8 cellular contexts compared by ENCODE assay signal in genomic region chr12:132710422-132711168, GRCh38. TPM values are rescaled to one million over a fixed set of nuclear protein-coding genes. Genes with fewer than 3 reads are reported as not detected.
A peak's percentile ranks its signal among the peaks of the same experiment; 100 is the strongest.
DNase-seq lines count a peak whose midpoint lies in the region; ATAC-seq and TF ChIP-seq lines count a peak whose summit lies in the region.

PGAM5 (plus strand) TSS chr12:132710842; CDS start chr12:132710877, 35 bp downstream.

- H3K4me3 ChIP-seq in BLaER1 treated with 17β-estradiol and CSF1 and Interleukin-3, amounts not matched to agents 10 nM and 100 nM = peak within 1 kb of the TSS; percentile 78 to 98 (median 94)
- peak within 1 kb of the TSS; percentile 91 for H3K4me3 ChIP-seq in coronary artery

- no peaks in the 10 kb centered on the region for H3K9me3 ChIP-seq in BLaER1 treated with 17β-estradiol and CSF1 and Interleukin-3, amounts not matched to agents 10 nM and 100 nM (replicated peaks in 1 of 11)

- H3K27ac ChIP-seq in BLaER1 treated with 17β-estradiol and CSF1 and Interleukin-3, amounts not matched to agents 10 nM and 100 nM = peak within 1 kb of the TSS; percentile 65 to 91 (median 84)
- H3K27ac ChIP-seq in coronary artery = peak within 1 kb of the TSS; percentile 57 to 75

- TF ChIP-seq CTCF in coronary artery (IDR thresholded peaks at IDR 0.05) = no peak

- no peaks in the 10 kb centered on the region for H3K27me3 ChIP-seq in BLaER1 treated with 17β-estradiol and CSF1 and Interleukin-3, amounts not matched to agents 10 nM and 100 nM

- peak within 1 kb of the TSS; percentile 83 to 97 (median 90) for H3K9ac ChIP-seq in BLaER1 treated with 17β-estradiol and CSF1 and Interleukin-3, amounts not matched to agents 10 nM and 100 nM

- ATAC-seq in GM19324 (IDR thresholded peaks at IDR 0.05; ENCODE audit: low FRiP score, unreplicated experiment) = peak; percentile 96
- ATAC-seq in HG03457 (IDR thresholded peaks at IDR 0.05; ENCODE audit: unreplicated experiment) = peak; percentile 71
- peak; percentile 86 for ATAC-seq in left lobe of liver

- H4K20me1 ChIP-seq in BLaER1 treated with 17β-estradiol and CSF1 and Interleukin-3, amounts not matched to agents 10 nM and 100 nM = peaks cover 8 to 47% (median 43%) of the 10 kb centered on the region in 11 experiments; a peak in 21 of 22 replicates

- DNase-seq in NCI-H524 treated with DMSO at 0.1 percent for 48 hours (lab: John Stamatoyannopoulos, UW) (peak; percentile 14), coronary artery (ENCODE audit: low spot score) (peak; percentile 83), left lobe of liver (ENCODE audit: low spot score) (peak; percentile 96)
- peak; percentile 90 for DNase-seq in activated CD4-positive, alpha-beta T cell treated with anti-CD3 and anti-CD28 coated beads for 48 hours
- DNase-seq in stimulated activated CD4-positive, alpha-beta T cell treated with anti-CD3 and anti-CD28 coated beads, Interleukin-2, amount 100 ng/mL, for 24 hours = peak; percentile 87

- peaks cover 11 to 38% (median 30%) of the 10 kb centered on the region in 11 experiments for H3K36me3 ChIP-seq in BLaER1 treated with 17β-estradiol and CSF1 and Interleukin-3, amounts not matched to agents 10 nM and 100 nM

- peak within 1 kb of the TSS; percentile 85 to 99 (median 95) for H3K4me2 ChIP-seq in BLaER1 treated with 17β-estradiol and CSF1 and Interleukin-3, amounts not matched to agents 10 nM and 100 nM

- peaks cover 29 to 45% (median 36%) of the 10 kb centered on the region in 10 experiments for H3K4me1 ChIP-seq in BLaER1 treated with 17β-estradiol and CSF1 and Interleukin-3, amounts not matched to agents 10 nM and 100 nM

RNA-seq across cellular contexts. Expression of gene PGAM5, which starts in this region (rescaled TPM):
- total RNA-seq in left lobe of liver = 25.2 TPM

Comparison
In these comparisons a context has a peak if more than half of its experiments do, and no peak if none do; other contexts are left out.
1. Peak in every context shown above with its lines: DNase-seq, ATAC-seq, H3K4me3 ChIP-seq and H3K27ac ChIP-seq.
2. DNase-seq: peak in every context shown above with its lines; median percentile 96 in left lobe of liver; 90 in activated CD4-positive, alpha-beta T cell treated with anti-CD3 and anti-CD28 coated beads for 48 hours; 87 in stimulated activated CD4-positive, alpha-beta T cell treated with anti-CD3 and anti-CD28 coated beads, Interleukin-2, amount 100 ng/mL, for 24 hours; 83 in coronary artery; 14 in NCI-H524 treated with DMSO at 0.1 percent for 48 hours.